ENCODE assay signal across 1 cellular context in the genomic region with DNA sequence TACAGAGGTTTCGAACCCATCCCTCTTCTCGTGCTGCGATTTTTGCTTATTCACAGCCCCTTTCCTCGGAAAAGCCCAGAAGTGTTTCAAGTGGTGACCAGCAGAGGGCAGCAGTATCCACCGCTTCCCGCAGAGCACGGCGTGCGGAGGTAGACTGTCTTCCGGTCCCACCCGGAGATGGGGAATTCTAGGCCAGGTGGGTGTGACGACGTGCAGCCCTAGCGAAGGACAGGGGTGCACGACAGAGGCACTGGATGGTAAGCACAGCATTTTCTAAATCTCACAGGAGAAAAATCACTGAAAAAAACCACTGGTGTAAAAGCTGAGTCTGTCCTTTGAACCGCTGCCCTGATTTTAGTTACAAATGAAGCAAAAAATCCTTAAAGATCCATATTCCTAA.
TF ChIP-seq lines count a peak whose summit lies in the region.

No MANE protein-coding gene starts in this region.

TF ChIP-seq in HepG2, 621 proteins besides CTCF, POLR2A, EP300 and RAD21 (continued from another document and continues in another):
- TF ChIP-seq, protein P1, sequence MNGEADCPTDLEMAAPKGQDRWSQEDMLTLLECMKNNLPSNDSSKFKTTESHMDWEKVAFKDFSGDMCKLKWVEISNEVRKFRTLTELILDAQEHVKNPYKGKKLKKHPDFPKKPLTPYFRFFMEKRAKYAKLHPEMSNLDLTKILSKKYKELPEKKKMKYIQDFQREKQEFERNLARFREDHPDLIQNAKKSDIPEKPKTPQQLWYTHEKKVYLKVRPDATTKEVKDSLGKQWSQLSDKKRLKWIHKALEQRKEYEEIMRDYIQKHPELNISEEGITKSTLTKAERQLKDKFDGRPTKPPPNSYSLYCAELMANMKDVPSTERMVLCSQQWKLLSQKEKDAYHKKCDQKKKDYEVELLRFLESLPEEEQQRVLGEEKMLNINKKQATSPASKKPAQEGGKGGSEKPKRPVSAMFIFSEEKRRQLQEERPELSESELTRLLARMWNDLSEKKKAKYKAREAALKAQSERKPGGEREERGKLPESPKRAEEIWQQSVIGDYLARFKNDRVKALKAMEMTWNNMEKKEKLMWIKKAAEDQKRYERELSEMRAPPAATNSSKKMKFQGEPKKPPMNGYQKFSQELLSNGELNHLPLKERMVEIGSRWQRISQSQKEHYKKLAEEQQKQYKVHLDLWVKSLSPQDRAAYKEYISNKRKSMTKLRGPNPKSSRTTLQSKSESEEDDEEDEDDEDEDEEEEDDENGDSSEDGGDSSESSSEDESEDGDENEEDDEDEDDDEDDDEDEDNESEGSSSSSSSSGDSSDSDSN (CRISPR knock-in tag; IDR thresholded peaks at IDR 0.05): no peak
- no peak for TF ChIP-seq PLRG1 (conservative IDR thresholded peaks at IDR 0.05)
- no peak for TF ChIP-seq ZIK1 (CRISPR knock-in tag; IDR thresholded peaks at IDR 0.05; ENCODE audit: borderline replicate concordance, low read depth)
- 0 out of 2 replicates have a peak, but pooled peaks have one; percentile 48 for TF ChIP-seq FOXC1 (CRISPR knock-in tag; IDR thresholded peaks at IDR 0.05; ENCODE audit: borderline replicate concordance)
- TF ChIP-seq, protein P2, sequence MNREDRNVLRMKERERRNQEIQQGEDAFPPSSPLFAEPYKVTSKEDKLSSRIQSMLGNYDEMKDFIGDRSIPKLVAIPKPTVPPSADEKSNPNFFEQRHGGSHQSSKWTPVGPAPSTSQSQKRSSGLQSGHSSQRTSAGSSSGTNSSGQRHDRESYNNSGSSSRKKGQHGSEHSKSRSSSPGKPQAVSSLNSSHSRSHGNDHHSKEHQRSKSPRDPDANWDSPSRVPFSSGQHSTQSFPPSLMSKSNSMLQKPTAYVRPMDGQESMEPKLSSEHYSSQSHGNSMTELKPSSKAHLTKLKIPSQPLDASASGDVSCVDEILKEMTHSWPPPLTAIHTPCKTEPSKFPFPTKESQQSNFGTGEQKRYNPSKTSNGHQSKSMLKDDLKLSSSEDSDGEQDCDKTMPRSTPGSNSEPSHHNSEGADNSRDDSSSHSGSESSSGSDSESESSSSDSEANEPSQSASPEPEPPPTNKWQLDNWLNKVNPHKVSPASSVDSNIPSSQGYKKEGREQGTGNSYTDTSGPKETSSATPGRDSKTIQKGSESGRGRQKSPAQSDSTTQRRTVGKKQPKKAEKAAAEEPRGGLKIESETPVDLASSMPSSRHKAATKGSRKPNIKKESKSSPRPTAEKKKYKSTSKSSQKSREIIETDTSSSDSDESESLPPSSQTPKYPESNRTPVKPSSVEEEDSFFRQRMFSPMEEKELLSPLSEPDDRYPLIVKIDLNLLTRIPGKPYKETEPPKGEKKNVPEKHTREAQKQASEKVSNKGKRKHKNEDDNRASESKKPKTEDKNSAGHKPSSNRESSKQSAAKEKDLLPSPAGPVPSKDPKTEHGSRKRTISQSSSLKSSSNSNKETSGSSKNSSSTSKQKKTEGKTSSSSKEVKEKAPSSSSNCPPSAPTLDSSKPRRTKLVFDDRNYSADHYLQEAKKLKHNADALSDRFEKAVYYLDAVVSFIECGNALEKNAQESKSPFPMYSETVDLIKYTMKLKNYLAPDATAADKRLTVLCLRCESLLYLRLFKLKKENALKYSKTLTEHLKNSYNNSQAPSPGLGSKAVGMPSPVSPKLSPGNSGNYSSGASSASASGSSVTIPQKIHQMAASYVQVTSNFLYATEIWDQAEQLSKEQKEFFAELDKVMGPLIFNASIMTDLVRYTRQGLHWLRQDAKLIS (CRISPR knock-in tag; IDR thresholded peaks at IDR 0.05): no peak
- peak; percentile 63 for TF ChIP-seq GABPA (IDR thresholded peaks at IDR 0.05; ENCODE audit: low read depth, low read length)
- peak; percentile 86 for TF ChIP-seq GABPA (CRISPR knock-in tag; IDR thresholded peaks at IDR 0.05; ENCODE audit: low read depth)
- peak; percentile 92 for TF ChIP-seq KDM2A (CRISPR knock-in tag; IDR thresholded peaks at IDR 0.05; ENCODE audit: borderline replicate concordance, low read depth)
- TF ChIP-seq ZNF567 (CRISPR knock-in tag; IDR thresholded peaks at IDR 0.05; ENCODE audit: borderline replicate concordance): no peak
- TF ChIP-seq ZNF232 (CRISPR knock-in tag; IDR thresholded peaks at IDR 0.05; ENCODE audit: borderline replicate concordance): no peak
- TF ChIP-seq FOXO1 (CRISPR knock-in tag; IDR thresholded peaks at IDR 0.05): 0 out of 2 replicates have a peak, but pooled peaks have one; percentile 21
- TF ChIP-seq, protein P3, sequence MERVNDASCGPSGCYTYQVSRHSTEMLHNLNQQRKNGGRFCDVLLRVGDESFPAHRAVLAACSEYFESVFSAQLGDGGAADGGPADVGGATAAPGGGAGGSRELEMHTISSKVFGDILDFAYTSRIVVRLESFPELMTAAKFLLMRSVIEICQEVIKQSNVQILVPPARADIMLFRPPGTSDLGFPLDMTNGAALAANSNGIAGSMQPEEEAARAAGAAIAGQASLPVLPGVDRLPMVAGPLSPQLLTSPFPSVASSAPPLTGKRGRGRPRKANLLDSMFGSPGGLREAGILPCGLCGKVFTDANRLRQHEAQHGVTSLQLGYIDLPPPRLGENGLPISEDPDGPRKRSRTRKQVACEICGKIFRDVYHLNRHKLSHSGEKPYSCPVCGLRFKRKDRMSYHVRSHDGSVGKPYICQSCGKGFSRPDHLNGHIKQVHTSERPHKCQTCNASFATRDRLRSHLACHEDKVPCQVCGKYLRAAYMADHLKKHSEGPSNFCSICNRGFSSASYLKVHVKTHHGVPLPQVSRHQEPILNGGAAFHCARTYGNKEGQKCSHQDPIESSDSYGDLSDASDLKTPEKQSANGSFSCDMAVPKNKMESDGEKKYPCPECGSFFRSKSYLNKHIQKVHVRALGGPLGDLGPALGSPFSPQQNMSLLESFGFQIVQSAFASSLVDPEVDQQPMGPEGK (CRISPR knock-in tag; IDR thresholded peaks at IDR 0.05): peak; percentile 41; the same call in 1 of the 2 replicates
- no peak for TF ChIP-seq ZNF30 (CRISPR knock-in tag; IDR thresholded peaks at IDR 0.05)
- TF ChIP-seq SALL1 (CRISPR knock-in tag; IDR thresholded peaks at IDR 0.05): peak; percentile 67
- no peak for TF ChIP-seq ZNF263 (CRISPR knock-in tag; IDR thresholded peaks at IDR 0.05)
- TF ChIP-seq ZNF24 (IDR thresholded peaks at IDR 0.05): no peak
- TF ChIP-seq, protein P4, sequence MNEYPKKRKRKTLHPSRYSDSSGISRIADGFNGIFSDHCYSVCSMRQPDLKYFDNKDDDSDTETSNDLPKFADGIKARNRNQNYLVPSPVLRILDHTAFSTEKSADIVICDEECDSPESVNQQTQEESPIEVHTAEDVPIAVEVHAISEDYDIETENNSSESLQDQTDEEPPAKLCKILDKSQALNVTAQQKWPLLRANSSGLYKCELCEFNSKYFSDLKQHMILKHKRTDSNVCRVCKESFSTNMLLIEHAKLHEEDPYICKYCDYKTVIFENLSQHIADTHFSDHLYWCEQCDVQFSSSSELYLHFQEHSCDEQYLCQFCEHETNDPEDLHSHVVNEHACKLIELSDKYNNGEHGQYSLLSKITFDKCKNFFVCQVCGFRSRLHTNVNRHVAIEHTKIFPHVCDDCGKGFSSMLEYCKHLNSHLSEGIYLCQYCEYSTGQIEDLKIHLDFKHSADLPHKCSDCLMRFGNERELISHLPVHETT (CRISPR knock-in tag; conservative IDR thresholded peaks at IDR 0.05): no peak
- TF ChIP-seq, protein P5, sequence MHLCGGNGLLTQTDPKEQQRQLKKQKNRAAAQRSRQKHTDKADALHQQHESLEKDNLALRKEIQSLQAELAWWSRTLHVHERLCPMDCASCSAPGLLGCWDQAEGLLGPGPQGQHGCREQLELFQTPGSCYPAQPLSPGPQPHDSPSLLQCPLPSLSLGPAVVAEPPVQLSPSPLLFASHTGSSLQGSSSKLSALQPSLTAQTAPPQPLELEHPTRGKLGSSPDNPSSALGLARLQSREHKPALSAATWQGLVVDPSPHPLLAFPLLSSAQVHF (CRISPR knock-in tag; IDR thresholded peaks at IDR 0.05): no peak
- no peak for TF ChIP-seq ZNF260 (CRISPR knock-in tag; IDR thresholded peaks at IDR 0.05; ENCODE audit: borderline replicate concordance, low read depth)
- no peak for TF ChIP-seq ZFP90 (CRISPR knock-in tag; IDR thresholded peaks at IDR 0.05; ENCODE audit: borderline replicate concordance)
- TF ChIP-seq, protein P6, sequence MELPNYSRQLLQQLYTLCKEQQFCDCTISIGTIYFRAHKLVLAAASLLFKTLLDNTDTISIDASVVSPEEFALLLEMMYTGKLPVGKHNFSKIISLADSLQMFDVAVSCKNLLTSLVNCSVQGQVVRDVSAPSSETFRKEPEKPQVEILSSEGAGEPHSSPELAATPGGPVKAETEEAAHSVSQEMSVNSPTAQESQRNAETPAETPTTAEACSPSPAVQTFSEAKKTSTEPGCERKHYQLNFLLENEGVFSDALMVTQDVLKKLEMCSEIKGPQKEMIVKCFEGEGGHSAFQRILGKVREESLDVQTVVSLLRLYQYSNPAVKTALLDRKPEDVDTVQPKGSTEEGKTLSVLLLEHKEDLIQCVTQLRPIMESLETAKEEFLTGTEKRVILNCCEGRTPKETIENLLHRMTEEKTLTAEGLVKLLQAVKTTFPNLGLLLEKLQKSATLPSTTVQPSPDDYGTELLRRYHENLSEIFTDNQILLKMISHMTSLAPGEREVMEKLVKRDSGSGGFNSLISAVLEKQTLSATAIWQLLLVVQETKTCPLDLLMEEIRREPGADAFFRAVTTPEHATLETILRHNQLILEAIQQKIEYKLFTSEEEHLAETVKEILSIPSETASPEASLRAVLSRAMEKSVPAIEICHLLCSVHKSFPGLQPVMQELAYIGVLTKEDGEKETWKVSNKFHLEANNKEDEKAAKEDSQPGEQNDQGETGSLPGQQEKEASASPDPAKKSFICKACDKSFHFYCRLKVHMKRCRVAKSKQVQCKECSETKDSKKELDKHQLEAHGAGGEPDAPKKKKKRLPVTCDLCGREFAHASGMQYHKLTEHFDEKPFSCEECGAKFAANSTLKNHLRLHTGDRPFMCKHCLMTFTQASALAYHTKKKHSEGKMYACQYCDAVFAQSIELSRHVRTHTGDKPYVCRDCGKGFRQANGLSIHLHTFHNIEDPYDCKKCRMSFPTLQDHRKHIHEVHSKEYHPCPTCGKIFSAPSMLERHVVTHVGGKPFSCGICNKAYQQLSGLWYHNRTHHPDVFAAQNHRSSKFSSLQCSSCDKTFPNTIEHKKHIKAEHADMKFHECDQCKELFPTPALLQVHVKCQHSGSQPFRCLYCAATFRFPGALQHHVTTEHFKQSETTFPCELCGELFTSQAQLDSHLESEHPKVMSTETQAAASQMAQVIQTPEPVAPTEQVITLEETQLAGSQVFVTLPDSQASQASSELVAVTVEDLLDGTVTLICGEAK (IDR thresholded peaks at IDR 0.05): no peak
- TF ChIP-seq, protein P6 (CRISPR knock-in tag; IDR thresholded peaks at IDR 0.05): no peak
- peak; percentile 34; the same call in 1 of the 2 replicates for TF ChIP-seq ZNF788 (CRISPR knock-in tag; IDR thresholded peaks at IDR 0.05; ENCODE audit: borderline replicate concordance)
- no peak for TF ChIP-seq GFI1 (CRISPR knock-in tag; IDR thresholded peaks at IDR 0.05; ENCODE audit: borderline replicate concordance)
- no peak for TF ChIP-seq JARID2 (CRISPR knock-in tag; IDR thresholded peaks at IDR 0.05; ENCODE audit: insufficient replicate concordance)
- TF ChIP-seq, protein P7, sequence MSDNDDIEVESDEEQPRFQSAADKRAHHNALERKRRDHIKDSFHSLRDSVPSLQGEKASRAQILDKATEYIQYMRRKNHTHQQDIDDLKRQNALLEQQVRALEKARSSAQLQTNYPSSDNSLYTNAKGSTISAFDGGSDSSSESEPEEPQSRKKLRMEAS (IDR thresholded peaks at IDR 0.05): peak; percentile 65
- TF ChIP-seq, protein P8, sequence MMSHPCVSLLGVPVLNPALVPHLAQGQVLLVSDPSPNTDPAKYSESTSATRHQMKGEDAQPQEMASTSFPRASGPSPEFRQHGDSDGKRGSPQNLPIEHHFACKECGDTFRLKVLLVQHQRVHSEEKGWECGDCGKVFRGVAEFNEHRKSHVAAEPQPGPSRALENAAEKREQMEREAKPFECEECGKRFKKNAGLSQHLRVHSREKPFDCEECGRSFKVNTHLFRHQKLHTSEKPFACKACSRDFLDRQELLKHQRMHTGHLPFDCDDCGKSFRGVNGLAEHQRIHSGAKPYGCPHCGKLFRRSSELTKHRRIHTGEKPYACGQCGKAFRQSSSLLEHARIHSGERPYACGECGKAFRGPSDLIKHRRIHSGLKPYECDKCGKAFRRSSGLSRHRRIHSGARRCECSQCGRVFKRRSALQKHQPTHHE (CRISPR knock-in tag; IDR thresholded peaks at IDR 0.05; ENCODE audit: borderline replicate concordance): no peak
- TF ChIP-seq, protein P9, sequence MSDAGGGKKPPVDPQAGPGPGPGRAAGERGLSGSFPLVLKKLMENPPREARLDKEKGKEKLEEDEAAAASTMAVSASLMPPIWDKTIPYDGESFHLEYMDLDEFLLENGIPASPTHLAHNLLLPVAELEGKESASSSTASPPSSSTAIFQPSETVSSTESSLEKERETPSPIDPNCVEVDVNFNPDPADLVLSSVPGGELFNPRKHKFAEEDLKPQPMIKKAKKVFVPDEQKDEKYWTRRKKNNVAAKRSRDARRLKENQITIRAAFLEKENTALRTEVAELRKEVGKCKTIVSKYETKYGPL (CRISPR knock-in tag; IDR thresholded peaks at IDR 0.05): no peak
- no peak for TF ChIP-seq ZNF768 (CRISPR knock-in tag; IDR thresholded peaks at IDR 0.05)
- TF ChIP-seq KDM3A (CRISPR knock-in tag; IDR thresholded peaks at IDR 0.05; ENCODE audit: low read depth): peak; percentile 43; the same call in 1 of the 2 replicates
- TF ChIP-seq CCDC6 (CRISPR knock-in tag; IDR thresholded peaks at IDR 0.05): peak; percentile 41; the same call in 1 of the 2 replicates
- TF ChIP-seq TAF1 (CRISPR knock-in tag; IDR thresholded peaks at IDR 0.05): no peak
- no peak for TF ChIP-seq POLR2AphosphoS2 (IDR thresholded peaks at IDR 0.05; ENCODE audit: low read depth, low read length)
